12 cellular contexts compared by ENCODE assay signal in the genomic region with DNA sequence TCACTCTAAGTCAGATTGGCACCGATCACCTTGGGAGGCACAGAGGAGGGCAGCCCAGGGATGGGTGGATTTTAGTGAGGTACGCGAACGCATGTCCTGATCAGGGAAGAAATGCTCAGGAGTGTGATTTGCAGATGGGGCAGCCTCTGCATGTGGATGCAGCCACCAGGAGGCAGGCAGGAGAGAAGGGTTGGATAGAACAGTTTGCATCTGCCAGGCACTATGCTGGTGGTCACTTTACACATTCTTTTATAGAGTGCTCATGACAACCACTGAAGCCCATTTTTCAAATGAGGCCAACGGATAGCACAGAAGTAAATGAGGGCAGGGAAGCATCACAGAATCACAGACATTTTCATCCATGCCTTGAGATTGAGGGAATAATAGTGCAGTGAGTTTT. TPM values are rescaled to one million over a fixed set of nuclear protein-coding genes. Genes with fewer than 3 reads are reported as not detected.
DNase-seq lines count a peak whose midpoint lies in the region; ATAC-seq and TF ChIP-seq lines count a peak whose summit lies in the region.
"Had no signal": no experiment of that assay in that cellular context is flagged by ENCODE, and none has a peak within 500 bp of the region (broad histone marks: within the 10 kb centered on the region; RNA-seq: fewer than 3 reads in every experiment).

No MANE protein-coding gene starts in this region.

- H3K27ac ChIP-seq in skeletal muscle tissue (ENCODE audit: low read depth, low read length) = peak overlapping the region; percentile 5
- no peak overlapping the region for H3K27ac ChIP-seq in CD4-positive, alpha-beta T cell (ENCODE audit: low read depth, low read length)
- H3K27ac ChIP-seq: sigmoid colon had no signal

- ATAC-seq in GM19397 (IDR thresholded peaks at IDR 0.05; ENCODE audit: unreplicated experiment) = no peak
- ATAC-seq in esophagus mucosa = no peak
- no peak for ATAC-seq in CD4-positive, alpha-beta T cell (ENCODE audit: poor library complexity)
- ATAC-seq: activated CD8-positive, alpha-beta memory T cell treated with anti-CD3 and anti-CD28 coated beads, Interleukin-2, amount 10 ng/mL, durations not matched to agents 7 days and 5 days had no signal

- H3K9ac ChIP-seq in skeletal muscle tissue (ENCODE audit: low read depth in 1 of 3, low read length in 3 of 3) = peak overlapping the region in 2 of 3 donors; percentile 15 to 63

- DNase-seq in DMS53 (lab: John Stamatoyannopoulos, UW) (peak; percentile 22), DMS53 treated with DMSO at 0.1 percent for 48 hours (lab: John Stamatoyannopoulos, UW; ENCODE audit: unreplicated experiment) (no peak), RPMI7951 (ENCODE audit: low read depth) (peak; percentile 82), epithelial cell of proximal tubule (ENCODE audit: low read depth) (no peak)
- DNase-seq in CD4-positive, alpha-beta T cell = no peak
- DNase-seq: activated CD8-positive, alpha-beta memory T cell treated with anti-CD3 and anti-CD28 coated beads, Interleukin-2, amount 10 ng/mL, durations not matched to agents 7 days and 5 days; NCI-H187; sigmoid colon had no signal

- no peaks in the 10 kb centered on the region for H3K9me3 ChIP-seq in skeletal muscle tissue (ENCODE audit: control insufficient read depth in 3 of 3, low read length in 3 of 3)
- no peaks in the 10 kb centered on the region for H3K9me3 ChIP-seq in CD4-positive, alpha-beta T cell (ENCODE audit: control insufficient read depth, low read length)
- H3K9me3 ChIP-seq: sigmoid colon had no signal

- no peak overlapping the region for H3K4me3 Mint-ChIP-seq in CD4-positive, alpha-beta T cell
- H3K4me3 Mint-ChIP-seq: activated CD8-positive, alpha-beta memory T cell treated with anti-CD3 and anti-CD28 coated beads, Interleukin-2, amount 10 ng/mL, durations not matched to agents 7 days and 5 days had no signal

- no peaks in the 10 kb centered on the region for H3K27me3 Mint-ChIP-seq in CD4-positive, alpha-beta T cell
- H3K27me3 Mint-ChIP-seq: activated CD8-positive, alpha-beta memory T cell treated with anti-CD3 and anti-CD28 coated beads, Interleukin-2, amount 10 ng/mL, durations not matched to agents 7 days and 5 days had no signal

- H3K4me3 ChIP-seq in epithelial cell of proximal tubule (ENCODE audit: low read depth, low read length) (no peak overlapping the region), skeletal muscle tissue (ENCODE audit: low read length in 3 of 3) (peak overlapping the region in 1 of 3 donors; percentile 64)
- H3K4me3 ChIP-seq: sigmoid colon had no signal

- peaks cover 22% of the 10 kb centered on the region for H3K4me1 Mint-ChIP-seq in CD4-positive, alpha-beta T cell (ENCODE audit: low read depth)

- POLR2A ChIA-PET in CD4-positive, alpha-beta T cell (lab: Charles Lee) = no interaction called here

- H3K4me1 ChIP-seq in skeletal muscle tissue (ENCODE audit: control insufficient read depth in 3 of 3, insufficient read depth in 3 of 3, low read length in 3 of 3) = peaks cover 72 to 84% (median 82%) of the 10 kb centered on the region in 3 donors

- CTCF ChIA-PET in CD4-positive, alpha-beta T cell (lab: Charles Lee) = no interaction called here

- intact Hi-C loops in CD4-positive, alpha-beta T cell (cut with DNase I, micrococcal nuclease) = no loop called here

- peak; percentile 49 for TF ChIP-seq CTCF in epithelial cell of proximal tubule (conservative IDR thresholded peaks at IDR 0.05; ENCODE audit: low read depth, low read length)
- no peak for TF ChIP-seq CTCF in CD4-positive, alpha-beta T cell (IDR thresholded peaks at IDR 0.05)

- no peaks in the 10 kb centered on the region for H3K9me3 Mint-ChIP-seq in CD4-positive, alpha-beta T cell

- no peaks in the 10 kb centered on the region for H3K36me3 ChIP-seq in skeletal muscle tissue (ENCODE audit: control insufficient read depth in 3 of 3, insufficient read depth in 3 of 3, low read length in 3 of 3)
- H3K36me3 ChIP-seq: sigmoid colon had no signal

- H3K27ac Mint-ChIP-seq in CD4-positive, alpha-beta T cell = no peak overlapping the region
- H3K27ac Mint-ChIP-seq: activated CD8-positive, alpha-beta memory T cell treated with anti-CD3 and anti-CD28 coated beads, Interleukin-2, amount 10 ng/mL, durations not matched to agents 7 days and 5 days had no signal

- no peaks in the 10 kb centered on the region for H3K27me3 ChIP-seq in skeletal muscle tissue (ENCODE audit: control insufficient read depth in 3 of 3, insufficient read depth in 3 of 3, low read length in 3 of 3)
- no peaks in the 10 kb centered on the region for H3K27me3 ChIP-seq in CD4-positive, alpha-beta T cell (ENCODE audit: control insufficient read depth, insufficient read depth, low read length)
- H3K27me3 ChIP-seq: sigmoid colon had no signal

- no peaks in the 10 kb centered on the region for H3K36me3 Mint-ChIP-seq in CD4-positive, alpha-beta T cell (ENCODE audit: low read depth)
- H3K36me3 Mint-ChIP-seq: activated CD8-positive, alpha-beta memory T cell treated with anti-CD3 and anti-CD28 coated beads, Interleukin-2, amount 10 ng/mL, durations not matched to agents 7 days and 5 days had no signal

RNA-seq across cellular contexts. Expression of gene LAMB3, which starts 5.7 kb away (rescaled TPM):
- 20.2 and 22.5 TPM in 2 replicates for total RNA-seq in RPMI7951 (2014; rRNA removed; shearing (Covaris generic))
- total RNA-seq in epithelial cell of proximal tubule (65.5 and 72.0 TPM in 2 replicates), skeletal muscle tissue (0.52 TPM), esophagus mucosa (76.7 TPM)
- under 1 TPM; 0.25 to 0.31 TPM for total RNA-seq in CD4-positive, alpha-beta T cell

RNA-seq across cellular contexts. Expression of gene G0S2, which starts 28.7 kb away (rescaled TPM):
- total RNA-seq in RPMI7951 (2014; rRNA removed; shearing (Covaris generic)) = 20.9 and 31.5 TPM in 2 replicates
- total RNA-seq in epithelial cell of proximal tubule = 12.9 and 41.0 TPM in 2 replicates
- total RNA-seq in skeletal muscle tissue = 78.8 TPM
- total RNA-seq in esophagus mucosa = 2.3 TPM
- total RNA-seq in CD4-positive, alpha-beta T cell = 1 to 10 TPM; 6.4 to 6.8 TPM

RNA-seq across cellular contexts. Expression of gene HSD11B1, which starts 58.1 kb away (rescaled TPM):
- total RNA-seq in RPMI7951 (2014; rRNA removed; shearing (Covaris generic)) = 0.20 and 0.72 TPM in 2 replicates
- 0.75 TPM in 1 of 2 replicates, not detected in the other for total RNA-seq in epithelial cell of proximal tubule
- not detected for total RNA-seq in skeletal muscle tissue
- 0.36 TPM for total RNA-seq in esophagus mucosa
- total RNA-seq in CD4-positive, alpha-beta T cell = under 1 TPM in 1 of 2 experiments, not detected in 1; 0.33 TPM
- total RNA-seq: cerebellum had no signal

Comparison
In these comparisons a context has a peak if more than half of its experiments do, and no peak if none do; other contexts are left out.
1. DNase-seq: peak in DMS53 (single experiment) and RPMI7951 (single experiment); none in DMS53 treated with DMSO at 0.1 percent for 48 hours (single experiment), epithelial cell of proximal tubule (single experiment) and CD4-positive, alpha-beta T cell (0 of 10).
2. RNA of gene LAMB3, which starts 5.7 kb away (total RNA-seq): 76.7 TPM in esophagus mucosa (single experiment), 65.5 to 72.0 TPM in epithelial cell of proximal tubule and 20.2 to 22.5 TPM in RPMI7951; 0.52 TPM in skeletal muscle tissue (single experiment) and 0.25 to 0.31 TPM in CD4-positive, alpha-beta T cell; every median in the first group is over 10 times any median in the second.